Comparison of ENCODE assay signal across 8 cellular contexts in genomic region chr7:12570148-12570528, GRCh38. TPM values are rescaled to one million over a fixed set of nuclear protein-coding genes. Genes with fewer than 3 reads are reported as not detected.
DNase-seq lines count a peak whose midpoint lies in the region; ATAC-seq and TF ChIP-seq lines count a peak whose summit lies in the region.

No MANE protein-coding gene starts in this region.

- H3K9me3 Mint-ChIP-seq in natural killer cell treated with Interleukin-12 subunit alpha and Interleukin-12 subunit beta and Interleukin-15 and Interleukin-18, amount 100 ng/mL, for 72 hours: no peaks in the 10 kb centered on the region

- H3K4me3 ChIP-seq in cardiac muscle cell (peak overlapping the region; percentile 34), duodenal mucosa (ENCODE audit: low read depth in 1 of 2, low read length in 2 of 2) (peak overlapping the region; percentile 77 to 92)

- peaks cover 22 to 70% of the 10 kb centered on the region in 2 donors for H3K27me3 Mint-ChIP-seq in natural killer cell treated with Interleukin-12 subunit alpha and Interleukin-12 subunit beta and Interleukin-15 and Interleukin-18, amount 100 ng/mL, for 72 hours

- peaks cover 76% of the 10 kb centered on the region for H3K27me3 ChIP-seq in cardiac muscle cell
- H3K27me3 ChIP-seq in duodenal mucosa (ENCODE audit: control insufficient read depth in 1 of 2, insufficient read depth in 2 of 2, low read length in 2 of 2): peaks cover 3 to 4% of the 10 kb centered on the region in 2 donors

- no peak for DNase-seq in cardiac muscle cell (ENCODE audit: low read depth in 1 of 2, low spot score in 1 of 2)
- DNase-seq in cardiac septum (ENCODE audit: low spot score): no peak
- DNase-seq in NCI-H345 treated with DMSO at 0.1 percent for 48 hours (lab: John Stamatoyannopoulos, UW; ENCODE audit: unreplicated experiment): peak; percentile 67
- DNase-seq in natural killer cell treated with Interleukin-12 subunit alpha and Interleukin-12 subunit beta and Interleukin-15 and Interleukin-18, amount 100 ng/mL, for 72 hours (ENCODE audit: low spot score): no peak
- no peak for DNase-seq in NCI-H128 (lab: John Stamatoyannopoulos, UW; ENCODE audit: unreplicated experiment)
- DNase-seq in stimulated activated CD4-positive, alpha-beta T cell treated with anti-CD3 and anti-CD28 coated beads, Interleukin-15, amount 100 ng/mL, for 24 hours: no peak
- DNase-seq in cerebellar cortex (ENCODE audit: low spot score): no peak

- no peak overlapping the region for H3K27ac Mint-ChIP-seq in natural killer cell treated with Interleukin-12 subunit alpha and Interleukin-12 subunit beta and Interleukin-15 and Interleukin-18, amount 100 ng/mL, for 72 hours

- H3K36me3 ChIP-seq in cardiac muscle cell: no peaks in the 10 kb centered on the region
- no peaks in the 10 kb centered on the region for H3K36me3 ChIP-seq in duodenal mucosa (ENCODE audit: control insufficient read depth in 1 of 2, insufficient read depth in 2 of 2, low read length in 2 of 2)

- H3K27ac ChIP-seq in cardiac muscle cell (no peak overlapping the region), duodenal mucosa (ENCODE audit: low read depth, low read length) (peak overlapping the region; percentile 45)

- H3K9me3 ChIP-seq in cardiac muscle cell (ENCODE audit: low read depth): no peaks in the 10 kb centered on the region
- H3K9me3 ChIP-seq in duodenal mucosa (ENCODE audit: control insufficient read depth in 1 of 2, low read length in 2 of 2): no peaks in the 10 kb centered on the region

- H3K4me3 Mint-ChIP-seq in natural killer cell treated with Interleukin-12 subunit alpha and Interleukin-12 subunit beta and Interleukin-15 and Interleukin-18, amount 100 ng/mL, for 72 hours: peak overlapping the region; percentile 35

- no peak for TF ChIP-seq CTCF in cardiac muscle cell (IDR thresholded peaks at IDR 0.05; ENCODE audit: low read depth, low read length)

- H3K4me1 ChIP-seq in cardiac muscle cell (ENCODE audit: low read depth): no peaks in the 10 kb centered on the region
- peaks cover 9 to 12% of the 10 kb centered on the region in 2 donors for H3K4me1 ChIP-seq in duodenal mucosa (ENCODE audit: control insufficient read depth in 1 of 2, insufficient read depth in 2 of 2, low read length in 2 of 2)

- no peaks in the 10 kb centered on the region for H3K36me3 Mint-ChIP-seq in natural killer cell treated with Interleukin-12 subunit alpha and Interleukin-12 subunit beta and Interleukin-15 and Interleukin-18, amount 100 ng/mL, for 72 hours

- peaks cover 5 to 6% of the 10 kb centered on the region in 2 donors for H3K4me1 Mint-ChIP-seq in natural killer cell treated with Interleukin-12 subunit alpha and Interleukin-12 subunit beta and Interleukin-15 and Interleukin-18, amount 100 ng/mL, for 72 hours (ENCODE audit: low read depth in 2 of 2)

- intact Hi-C loops in cardiac septum (cut with DNase I): no loop called here

- H3K9ac ChIP-seq in duodenal mucosa (ENCODE audit: low read depth in 1 of 2, low read length in 2 of 2): peak overlapping the region; percentile 60

- ATAC-seq in natural killer cell treated with Interleukin-12 subunit alpha and Interleukin-12 subunit beta and Interleukin-15 and Interleukin-18, amount 100 ng/mL, for 72 hours: no peak

RNA-seq across cellular contexts. Expression of gene SCIN, which starts 0.4 kb away (rescaled TPM):
- 0.66 TPM in 1 of 2 replicates, not detected in the other for total RNA-seq in cardiac muscle cell
- 0.02 TPM in 1 of 2 replicates, not detected in the other for polyA plus RNA-seq in cardiac muscle cell
- not detected for total RNA-seq in cardiac septum
- total RNA-seq in natural killer cell treated with Interleukin-12 subunit alpha and Interleukin-12 subunit beta and Interleukin-15 and Interleukin-18, amount 100 ng/mL, for 72 hours: not detected
